In the genomic region with DNA sequence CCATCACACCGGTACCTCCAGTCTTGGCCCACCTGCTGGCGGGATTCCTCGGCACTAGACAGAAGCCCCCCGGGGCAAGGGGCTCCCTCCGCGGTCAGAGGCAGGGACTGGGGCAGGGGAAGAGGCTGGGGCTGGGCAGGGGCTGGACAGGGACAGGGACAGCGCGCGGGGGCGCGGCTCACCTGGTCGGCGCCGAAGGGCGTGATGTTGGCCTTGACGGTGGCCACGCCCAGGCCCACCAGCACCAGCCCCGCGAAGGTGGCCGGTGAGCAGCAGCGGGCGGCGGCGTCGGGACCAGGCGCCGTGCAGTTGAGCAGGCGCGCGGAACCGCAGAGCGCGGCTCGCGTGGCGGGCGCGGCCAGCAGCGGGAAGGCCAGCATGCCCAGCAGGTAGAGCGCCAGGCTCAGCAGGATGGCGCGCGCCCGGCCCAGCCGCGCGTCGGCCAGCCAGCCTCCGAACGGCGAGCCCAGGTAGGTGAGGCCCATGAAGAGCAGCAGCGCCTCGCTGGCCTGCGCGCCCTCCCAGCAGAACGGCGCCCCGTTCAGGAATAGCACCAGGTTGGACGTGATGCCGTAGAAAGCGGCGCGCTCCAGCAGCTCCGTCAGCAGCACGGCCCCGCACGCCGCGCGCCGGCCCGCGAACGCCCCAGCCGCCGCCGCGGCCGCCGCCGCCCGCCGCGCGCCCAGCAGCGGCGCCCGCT, we compare ENCODE assay signal across 8 cellular contexts. TPM values are rescaled to one million over a fixed set of nuclear protein-coding genes. Genes with fewer than 3 reads are reported as not detected.
DNase-seq lines count a peak whose midpoint lies in the region; ATAC-seq and TF ChIP-seq lines count a peak whose summit lies in the region.

No MANE protein-coding gene starts in this region.

- no peaks in the 10 kb centered on the region for H3K9me3 Mint-ChIP-seq in CD4-positive, alpha-beta T cell

- peaks cover 9% of the 10 kb centered on the region for H3K36me3 Mint-ChIP-seq in CD4-positive, alpha-beta T cell (ENCODE audit: low read depth)

- H3K27ac ChIP-seq in CD4-positive, alpha-beta T cell (ENCODE audit: low read depth, low read length) = no peak overlapping the region
- H3K27ac ChIP-seq in SJCRH30 (peak overlapping the region; percentile 40; the same call in 1 of the 2 replicates), muscle layer of colon (ENCODE audit: low read depth, low read length) (peak overlapping the region; percentile 60)
- H3K27ac ChIP-seq in effector memory CD4-positive, alpha-beta T cell (ENCODE audit: insufficient read depth, low read length, poor library complexity, severe bottlenecking) = no peak overlapping the region

- intact Hi-C loops in CD4-positive, alpha-beta T cell (cut with DNase I, micrococcal nuclease) = no loop called here

- ATAC-seq in CD4-positive, alpha-beta T cell (ENCODE audit: poor library complexity) = no peak
- ATAC-seq in GM19025 (IDR thresholded peaks at IDR 0.05; ENCODE audit: low read depth, unreplicated experiment) = peak; percentile 18
- ATAC-seq in HG03139 (IDR thresholded peaks at IDR 0.05; ENCODE audit: unreplicated experiment) = peak; percentile 27

- H3K9me3 ChIP-seq in CD4-positive, alpha-beta T cell (ENCODE audit: control insufficient read depth, low read length) = no peaks in the 10 kb centered on the region
- H3K9me3 ChIP-seq in SJCRH30 (replicated peaks) (no peaks in the 10 kb centered on the region; the same call in 1 of the 2 replicates), muscle layer of colon (ENCODE audit: low read length) (no peaks in the 10 kb centered on the region)
- H3K9me3 ChIP-seq in effector memory CD4-positive, alpha-beta T cell (ENCODE audit: control insufficient read depth, low read length) = no peaks in the 10 kb centered on the region

- peak overlapping the region; percentile 85 for H3K4me3 Mint-ChIP-seq in CD4-positive, alpha-beta T cell

- CTCF ChIA-PET in CD4-positive, alpha-beta T cell (lab: Charles Lee) = no interaction called here

- H3K36me3 ChIP-seq in SJCRH30 (no peaks in the 10 kb centered on the region), muscle layer of colon (ENCODE audit: insufficient read depth, low read length) (no peaks in the 10 kb centered on the region)
- H3K36me3 ChIP-seq in effector memory CD4-positive, alpha-beta T cell (ENCODE audit: control insufficient read depth, insufficient read depth, low read length) = no peaks in the 10 kb centered on the region

- H3K4me3 ChIP-seq in SJCRH30 (peak overlapping the region; percentile 75), muscle layer of colon (ENCODE audit: low read depth in 1 of 2, low read length in 2 of 2) (peak overlapping the region; percentile 73 to 92)
- peak overlapping the region; percentile 75 for H3K4me3 ChIP-seq in effector memory CD4-positive, alpha-beta T cell (ENCODE audit: insufficient read depth, low read depth, low read length, poor library complexity, severe bottlenecking)

- no peaks in the 10 kb centered on the region for H3K4me1 ChIP-seq in SJCRH30
- peaks cover 14% of the 10 kb centered on the region for H3K4me1 ChIP-seq in effector memory CD4-positive, alpha-beta T cell (ENCODE audit: control insufficient read depth, insufficient read depth, low read length, poor library complexity, severe bottlenecking)
- peaks cover 48% of the 10 kb centered on the region for H3K4me1 ChIP-seq in muscle layer of colon (ENCODE audit: insufficient read depth, low read length)

- POLR2A ChIA-PET in CD4-positive, alpha-beta T cell (lab: Charles Lee) = no interaction called here

- H3K27ac Mint-ChIP-seq in CD4-positive, alpha-beta T cell = no peak overlapping the region

- no peaks in the 10 kb centered on the region for H3K27me3 ChIP-seq in CD4-positive, alpha-beta T cell (ENCODE audit: control insufficient read depth, insufficient read depth, low read length)
- H3K27me3 ChIP-seq in SJCRH30 = no peaks in the 10 kb centered on the region
- H3K27me3 ChIP-seq in effector memory CD4-positive, alpha-beta T cell (replicated peaks; ENCODE audit: control insufficient read depth, insufficient read depth, low read length, poor library complexity, severe bottlenecking) = no peaks in the 10 kb centered on the region
- no peaks in the 10 kb centered on the region for H3K27me3 ChIP-seq in muscle layer of colon (ENCODE audit: control insufficient read depth in 1 of 2, insufficient read depth in 2 of 2, low read length in 2 of 2)

- peak in 4 of 10 experiments; percentile 4 to 12 (median 8) for DNase-seq in CD4-positive, alpha-beta T cell
- DNase-seq in SJCRH30 (peak in 1 of 2 experiments; percentile 7), globus pallidus (ENCODE audit: low spot score) (no peak)
- peak; percentile 1 to 5 (median 2) for DNase-seq in effector memory CD4-positive, alpha-beta T cell
- no peak for DNase-seq in effector CD8-positive, alpha-beta T cell (lab: John Stamatoyannopoulos, UW)

- peaks cover 33% of the 10 kb centered on the region for H3K4me1 Mint-ChIP-seq in CD4-positive, alpha-beta T cell (ENCODE audit: low read depth)

- peaks cover 6% of the 10 kb centered on the region for H3K27me3 Mint-ChIP-seq in CD4-positive, alpha-beta T cell

- TF ChIP-seq CTCF in CD4-positive, alpha-beta T cell (IDR thresholded peaks at IDR 0.05) = no peak

- peak overlapping the region; percentile 65 for H3K9ac ChIP-seq in muscle layer of colon (ENCODE audit: low read length)

RNA-seq across cellular contexts. Expression of a gene that starts 0.4 kb away (rescaled TPM):
- total RNA-seq in CD4-positive, alpha-beta T cell = 10 to 100 TPM; 18.4 to 18.5 TPM
- 18.7 and 20.6 TPM in 2 replicates for total RNA-seq in SJCRH30 (2014; rRNA removed; shearing (Covaris generic))

RNA-seq across cellular contexts. Expression of a gene that starts 29.9 kb away (rescaled TPM):
- under 1 TPM; 0.19 to 0.22 TPM for total RNA-seq in CD4-positive, alpha-beta T cell
- total RNA-seq in SJCRH30 (2014; rRNA removed; shearing (Covaris generic)) = 0.10 TPM in 1 of 2 replicates, not detected in the other

Comparison
In these comparisons a context has a peak if more than half of its experiments do, and no peak if none do; other contexts are left out.
1. DNase-seq: peak in effector memory CD4-positive, alpha-beta T cell (3 of 3); none in effector CD8-positive, alpha-beta T cell (single experiment) and globus pallidus (single experiment).
2. H3K27ac ChIP-seq: peak in SJCRH30 (single experiment) and muscle layer of colon (single experiment); none in CD4-positive, alpha-beta T cell (single experiment) and effector memory CD4-positive, alpha-beta T cell (single experiment).
3. Peak in every context shown above with its lines, with median percentiles within 50 percentile points of each other: H3K4me3 ChIP-seq.